ENCODE assay signal across 8 cellular contexts in genomic region chr10:16520900-16521299, GRCh38. TPM values are rescaled to one million over a fixed set of nuclear protein-coding genes. Genes with fewer than 3 reads are reported as not detected.
DNase-seq lines count a peak whose midpoint lies in the region; ATAC-seq, FAIRE-seq and TF ChIP-seq lines count a peak whose summit lies in the region.
"Had no signal": no experiment of that assay in that cellular context is flagged by ENCODE, and none has a peak within 500 bp of the region (broad histone marks: within the 10 kb centered on the region; RNA-seq: fewer than 3 reads in every experiment).

No MANE protein-coding gene starts in this region.

- no peaks in the 10 kb centered on the region for H4K20me1 ChIP-seq in H9 (ENCODE audit: control insufficient read depth, insufficient read depth, insufficient read length)
- no peaks in the 10 kb centered on the region for H4K20me1 ChIP-seq in HepG2 (ENCODE audit: insufficient read depth, low read length)

- H3K4me1 ChIP-seq in H9 (ENCODE audit: insufficient read depth, low read length) (no peaks in the 10 kb centered on the region), HepG2 (ENCODE audit: insufficient read depth, low read length) (no peaks in the 10 kb centered on the region), subcutaneous abdominal adipose tissue (ENCODE audit: control insufficient read depth in 5 of 5, insufficient read depth in 5 of 5, low read length in 5 of 5) (peaks cover 0 to 25% (median 20%) of the 10 kb centered on the region in 5 donors), SJCRH30 (no peaks in the 10 kb centered on the region)

- H2BK5ac ChIP-seq in H9 (ENCODE audit: insufficient read length, low read length), result no peak overlapping the region

- peaks cover 14% of the 10 kb centered on the region for H3K23me2 ChIP-seq in H9 (ENCODE audit: insufficient read length, low read depth, low read length, poor library complexity, severe bottlenecking)

- H3K9ac ChIP-seq in H9 (ENCODE audit: extremely low read depth, insufficient read length, low read length) (no peak overlapping the region), HepG2 (ENCODE audit: insufficient read depth, low read depth, low read length) (no peak overlapping the region), subcutaneous abdominal adipose tissue (ENCODE audit: low read length in 5 of 5) (no peak overlapping the region)

- no peak overlapping the region for H4K5ac ChIP-seq in H9 (ENCODE audit: insufficient read length, low read depth, low read length)

- no peak overlapping the region for H3K27ac ChIP-seq in H9 (ENCODE audit: insufficient read length, low read depth, low read length)
- no peak overlapping the region for H3K27ac ChIP-seq in HepG2 (ENCODE audit: extremely low read length, insufficient read depth, low read length)
- no peak overlapping the region for H3K27ac ChIP-seq in subcutaneous abdominal adipose tissue (ENCODE audit: low read depth, low read length)
- no peak overlapping the region for H3K27ac ChIP-seq in SJCRH30

- peak; percentile 81 for ATAC-seq in HepG2

- no peak overlapping the region for H3K56ac ChIP-seq in H9 (ENCODE audit: insufficient read length, low read depth, low read length)

- no CpG with 5 or more reads among the region's 39 CpGs for WGBS in H9 (ENCODE audit: extremely low coverage, insufficient read length, low lambda C conversion rate)
- no CpG with 5 or more reads among the region's 39 CpGs for WGBS in HepG2 (ENCODE audit: low lambda C conversion rate)

- no peak overlapping the region for H2AK5ac ChIP-seq in H9 (ENCODE audit: insufficient read length, low read length)

- H2BK120ac ChIP-seq in H9 (ENCODE audit: low read depth, low read length, poor library complexity, severe bottlenecking), result no peak overlapping the region

- no peak overlapping the region for H4K8ac ChIP-seq in H9 (replicated peaks; ENCODE audit: insufficient read length, low read depth, low read length)

- intact Hi-C loops in HepG2 (cut with micrococcal nuclease; ENCODE audit: unreplicated experiment), result no loop called here

- H3K27ac Mint-ChIP-seq in H9, result no peak overlapping the region

- TF ChIP-seq POLR2A in HepG2 (IDR thresholded peaks at IDR 0.05; ENCODE audit: insufficient read depth in 1 of 2, low read depth in 2 of 2, low read length in 2 of 2), result no peak

- no peaks in the 10 kb centered on the region for H3K9me3 ChIP-seq in H9 (ENCODE audit: control insufficient read depth, low read depth, low read length)
- no peaks in the 10 kb centered on the region for H3K9me3 ChIP-seq in HepG2 (ENCODE audit: low read length)
- no peaks in the 10 kb centered on the region for H3K9me3 ChIP-seq in subcutaneous abdominal adipose tissue (ENCODE audit: control insufficient read depth in 5 of 5, low read length in 5 of 5)
- H3K9me3 ChIP-seq in SJCRH30 (replicated peaks), result no peaks in the 10 kb centered on the region

- no peak for TF ChIP-seq RAD21 in HepG2 (CRISPR knock-in tag; IDR thresholded peaks at IDR 0.05)

- H3K4me3 Mint-ChIP-seq in H9, result peak overlapping the region; percentile 60 to 76

- H2AFZ ChIP-seq in H9 (ENCODE audit: low read length) (no peak overlapping the region), HepG2 (ENCODE audit: low read length) (no peak overlapping the region)

- peaks cover 56% of the 10 kb centered on the region for H3K27me3 Mint-ChIP-seq in H9 (ENCODE audit: low read depth)

- peaks cover 21% of the 10 kb centered on the region; the same call in 1 of the 2 replicates for H3K27me3 ChIP-seq in H9 (ENCODE audit: insufficient read depth, low read length)
- H3K27me3 ChIP-seq in bronchial epithelial cell (ENCODE audit: control insufficient read depth, insufficient read depth, low read length), result peaks cover 12% of the 10 kb centered on the region
- H3K27me3 ChIP-seq in HepG2 (ENCODE audit: control insufficient read depth in 1 of 2, insufficient read depth in 2 of 2, low read length in 2 of 2), result peaks cover 1 to 30% of the 10 kb centered on the region in 2 experiments; a peak in 2 of 5 replicates
- peaks cover 7 to 27% (median 20%) of the 10 kb centered on the region in 5 donors for H3K27me3 ChIP-seq in subcutaneous abdominal adipose tissue (ENCODE audit: control insufficient read depth in 5 of 5, insufficient read depth in 4 of 5, low read length in 5 of 5)
- no peaks in the 10 kb centered on the region for H3K27me3 ChIP-seq in SJCRH30

- BruUV-seq in HepG2 (replicated peaks; lab: Mats Ljungman, UMichigan), result no TSS peak

- peaks cover 35% of the 10 kb centered on the region in 2 experiments for H3K4me1 Mint-ChIP-seq in H9

- H3K14ac ChIP-seq in H9 (ENCODE audit: insufficient read depth, low read length), result no peak overlapping the region

- H3T11ph ChIP-seq in H9 (ENCODE audit: low read length), result no peak overlapping the region

- CTCF ChIA-PET in HepG2 (lab: Yijun Ruan, JAX; ENCODE audit: low intra/inter-chr PET ratio, low total read pairs), result no interaction called here

- TF ChIP-seq EP300 in HepG2 (IDR thresholded peaks at IDR 0.05; ENCODE audit: low read depth in 2 of 2, low read length in 2 of 2) (no peak), HepG2 (CRISPR knock-in tag; IDR thresholded peaks at IDR 0.05; ENCODE audit: borderline replicate concordance) (no peak)

- H2BK12ac ChIP-seq in H9 (ENCODE audit: insufficient read length, low read depth, low read length), result no peak overlapping the region

- no peaks in the 10 kb centered on the region for H3K36me3 ChIP-seq in bronchial epithelial cell (ENCODE audit: control insufficient read depth, insufficient read depth, low read length)
- H3K36me3 ChIP-seq in HepG2 (replicated peaks in 1 of 2; ENCODE audit: control insufficient read depth in 1 of 2, insufficient read depth in 2 of 2, low read length in 2 of 2), result no peaks in the 10 kb centered on the region
- H3K36me3 ChIP-seq in subcutaneous abdominal adipose tissue (ENCODE audit: control insufficient read depth in 5 of 5, insufficient read depth in 5 of 5, low read length in 5 of 5), result no peaks in the 10 kb centered on the region
- no peaks in the 10 kb centered on the region for H3K36me3 ChIP-seq in SJCRH30

- no peak overlapping the region for H4K91ac ChIP-seq in H9 (ENCODE audit: insufficient read length, low read depth, low read length)

- POLR2A ChIA-PET in HepG2 (lab: Yijun Ruan, JAX), result no interaction called here

- no peaks in the 10 kb centered on the region for H3K79me2 ChIP-seq in H9 (ENCODE audit: insufficient read depth, low read length)
- H3K79me2 ChIP-seq in HepG2 (ENCODE audit: insufficient read depth, low read length), result no peaks in the 10 kb centered on the region

- H3K36me3 Mint-ChIP-seq in H9 (ENCODE audit: insufficient read depth in 1 of 3, low read depth in 3 of 3), result no peaks in the 10 kb centered on the region; a peak in 1 of 7 replicates

- in situ Hi-C loops in GM13976 (cut with MboI; ENCODE audit: low sequenced_read_pairs, unreplicated experiment), result no loop called here
- in situ Hi-C loops in HepG2 (cut with HindIII; ENCODE audit: extremely low pct_ligation_motif_present, low pct_unique_long_range_greater_than_20kb), result no loop called here

- H3K4me2 ChIP-seq in H9 (ENCODE audit: insufficient read depth, insufficient read length, low read length), result peak overlapping the region; percentile 82
- peak overlapping the region; percentile 60 for H3K4me2 ChIP-seq in HepG2 (ENCODE audit: low read depth, low read length)

- no peak overlapping the region for H2BK20ac ChIP-seq in H9 (ENCODE audit: low read depth, low read length, poor library complexity, severe bottlenecking)

- peak; percentile 33 for TF ChIP-seq CTCF in GM13976 (IDR thresholded peaks at IDR 0.05; ENCODE audit: borderline replicate concordance, control extremely low read depth, extremely low read depth, insufficient read depth, missing control alignments)
- peak; percentile 53 for TF ChIP-seq CTCF in H9 (conservative IDR thresholded peaks at IDR 0.05)
- TF ChIP-seq CTCF in bronchial epithelial cell (IDR thresholded peaks at IDR 0.05; ENCODE audit: insufficient read depth, low read length, severe bottlenecking), result peak; percentile 37
- peak; percentile 48 for TF ChIP-seq CTCF in HepG2 (CRISPR knock-in tag; IDR thresholded peaks at IDR 0.05)

- H2BK15ac ChIP-seq in H9 (ENCODE audit: low read depth, low read length), result no peak overlapping the region

- H3K9me3 Mint-ChIP-seq in H9, result peaks cover 0 to 2% of the 10 kb centered on the region in 2 experiments; a peak in 1 of 5 replicates

- DNase-seq in GM13976 (ENCODE audit: low spot score) (peak; percentile 77), H9 (peak; percentile 59), NOMO-1 treated with dmso at 0.1 percent for 144 hours (lab: John Stamatoyannopoulos, UW; ENCODE audit: unreplicated experiment) (peak; percentile 3), bronchial epithelial cell (ENCODE audit: low read depth) (no peak), HepG2 (ENCODE audit: low spot score) (no peak), SJCRH30 (no peak)

- peak overlapping the region; percentile 30 for H3K4me3 ChIP-seq in bronchial epithelial cell (ENCODE audit: low read depth, low read length)
- H3K4me3 ChIP-seq in HepG2 (replicated peaks in 1 of 3; ENCODE audit: insufficient read depth in 1 of 3, low read depth in 2 of 3, low read length in 3 of 3), result peak overlapping the region; percentile 19 to 48 (median 34); a peak in 4 of 6 replicates
- peak overlapping the region in 4 of 5 donors; percentile 47 to 72 (median 60) for H3K4me3 ChIP-seq in subcutaneous abdominal adipose tissue (ENCODE audit: low read depth in 1 of 5, low read length in 5 of 5)
- H3K4me3 ChIP-seq in SJCRH30, result no peak overlapping the region

- no peak overlapping the region for H3K4ac ChIP-seq in H9 (ENCODE audit: low read depth, low read length)

- FAIRE-seq in bronchial epithelial cell (lab: Jason Lieb, UNC) (no peak), HepG2 (lab: Jason Lieb, UNC) (no peak)

- no peak overlapping the region for H3K23ac ChIP-seq in H9 (ENCODE audit: insufficient read length, low read depth, low read length)

- no peaks in the 10 kb centered on the region for H3K79me1 ChIP-seq in H9 (ENCODE audit: insufficient read depth, low read depth, low read length, poor library complexity, severe bottlenecking)

- no peak overlapping the region for H3K18ac ChIP-seq in H9 (ENCODE audit: insufficient read length, low read depth, low read length)

RNA-seq across cellular contexts. Expression of gene C1QL3, which starts 0.8 kb away (rescaled TPM):
- total RNA-seq in H9 (2021) (3.2 and 4.0 TPM in 2 replicates), bronchial epithelial cell (not detected in 2 replicates), HepG2 (2016; rRNA removed; fragmentation: Illumina TruSeq; extraction: Trizol) (not detected in 2 replicates)
- total RNA-seq in HepG2 (2016; cell fraction: cytosol; rRNA removed; fragmentation: Illumina TruSeq; extraction: Trizol; ENCODE audit: low read depth), result not detected in 2 replicates
- total RNA-seq in HepG2 (2016; cell fraction: insoluble cytoplasmic fraction; rRNA removed; fragmentation: Illumina TruSeq; extraction: Trizol), result not detected in 2 replicates
- total RNA-seq in HepG2 (2016; cell fraction: membrane; rRNA removed; fragmentation: Illumina TruSeq; extraction: Trizol), result not detected in 2 replicates
- total RNA-seq in HepG2 (2016; cell fraction: nucleus; rRNA removed; fragmentation: Illumina TruSeq; extraction: Trizol), result not detected in 2 replicates
- not detected in 2 replicates for polyA plus RNA-seq in HepG2 (2011; rRNA removed)
- not detected in 2 replicates for polyA plus RNA-seq in HepG2 (2011; cell fraction: cytosol; rRNA removed)
- polyA plus RNA-seq in HepG2 (2011; cell fraction: nucleus; rRNA removed), result not detected in 2 replicates
- 0.07 and 0.13 TPM in 2 replicates for polyA plus RNA-seq in HepG2 (2012)
- not detected in 2 replicates for polyA plus RNA-seq in HepG2 (2016; cell fraction: cytosol; fragmentation: Illumina TruSeq; extraction: Trizol; ENCODE audit: low read depth)
- not detected in 2 replicates for polyA plus RNA-seq in HepG2 (2016; cell fraction: insoluble cytoplasmic fraction; fragmentation: Illumina TruSeq; extraction: Trizol; ENCODE audit: low read depth)
- not detected in 2 replicates for polyA plus RNA-seq in HepG2 (2016; cell fraction: membrane; fragmentation: Illumina TruSeq; extraction: Trizol; ENCODE audit: low read depth)
- not detected in 2 replicates for polyA plus RNA-seq in HepG2 (2016; cell fraction: nucleus; fragmentation: Illumina TruSeq; extraction: Trizol; ENCODE audit: insufficient read depth, low read depth)
- polyA minus RNA-seq in HepG2 (2011; rRNA and poly(A)+ RNA removed; ENCODE audit: low replicate concordance), result not detected in 2 replicates
- not detected in 2 replicates for polyA minus RNA-seq in HepG2 (2011; cell fraction: cytosol; rRNA and poly(A)+ RNA removed)
- not detected in 2 replicates for polyA minus RNA-seq in HepG2 (2011; cell fraction: nucleus; rRNA and poly(A)+ RNA removed)
- not detected in 2 replicates for total RNA-seq in SJCRH30 (2014; rRNA removed; shearing (Covaris generic))
- total RNA-seq: subcutaneous adipose tissue had no signal

Comparison
In these comparisons a context has a peak if more than half of its experiments do, and no peak if none do; other contexts are left out.
1. DNase-seq: peak in GM13976 (single experiment), H9 (single experiment) and NOMO-1 treated with dmso at 0.1 percent for 144 hours (single experiment); none in bronchial epithelial cell (single experiment), HepG2 (single experiment) and SJCRH30 (0 of 2).
2. Peak in every context shown above with its lines, with median percentiles within 50 percentile points of each other: CTCF ChIP-seq.